In genomic region chr4:168877779-168878491, GRCh38 we compare ENCODE assay signal across 10 cellular contexts.
DNase-seq lines count a peak whose midpoint lies in the region; ATAC-seq and TF ChIP-seq lines count a peak whose summit lies in the region.
"Had no signal": no experiment of that assay in that cellular context is flagged by ENCODE, and none has a peak within 500 bp of the region (broad histone marks: within the 10 kb centered on the region; RNA-seq: fewer than 3 reads in every experiment).

No MANE protein-coding gene starts in this region.

- peak overlapping the region; percentile 37 for H3K4me2 ChIP-seq in neuronal stem cell (ENCODE audit: insufficient read depth, low read length, poor library complexity, severe bottlenecking)

- H3K18ac ChIP-seq in neuronal stem cell (ENCODE audit: low read length), result peak overlapping the region; percentile 86

- 42 to 45% methylated on average over 25 to 41 of the region's 99 CpGs for WGBS in esophagus squamous epithelium, 2 donors
- WGBS in neuronal stem cell (ENCODE audit: extremely low coverage in 2 of 2, insufficient read length in 2 of 2, insufficient replicate concordance in 1 of 2), 2 donors, result no CpG with 5 or more reads among the region's 99 CpGs

- ATAC-seq in GM19463 (IDR thresholded peaks at IDR 0.05; ENCODE audit: unreplicated experiment) (peak; percentile 31), GM18873 (IDR thresholded peaks at IDR 0.05; ENCODE audit: low FRiP score, unreplicated experiment) (no peak)

- H3K27me3 ChIP-seq in esophagus squamous epithelium, result peaks cover 0 to 8% (median 0%) of the 10 kb centered on the region in 4 donors
- H3K27me3 ChIP-seq in neuronal stem cell (ENCODE audit: control insufficient read depth in 3 of 3, insufficient read depth in 3 of 3, low read depth in 1 of 3, low read length in 3 of 3), result no peaks in the 10 kb centered on the region
- H3K27me3 ChIP-seq in effector memory CD4-positive, alpha-beta T cell (replicated peaks; ENCODE audit: control insufficient read depth, insufficient read depth, low read length, poor library complexity, severe bottlenecking), result peaks cover 5% of the 10 kb centered on the region

- no peak overlapping the region for H4K8ac ChIP-seq in neuronal stem cell (ENCODE audit: low read depth, low read length)

- no peak overlapping the region for H3K9ac ChIP-seq in neuronal stem cell (ENCODE audit: low read depth, low read length, poor library complexity)
- H3K9ac ChIP-seq: parathyroid adenoma had no signal

- H3K14ac ChIP-seq in neuronal stem cell (ENCODE audit: low read length), result no peak overlapping the region

- POLR2A ChIA-PET in AG04449 (lab: Yijun Ruan, JAX), result interaction anchor here (1.0 to 1.1 kb wide), 2 partner anchors 13 to 44 kb away, joined by 3 read pairs; no protein-coding TSS in a partner anchor

- DNase-seq in AG04449 (ENCODE audit: low read depth, low spot score) (no peak), esophagus squamous epithelium (lab: John Stamatoyannopoulos, UW) (no peak), neuronal stem cell (ENCODE audit: low spot score) (peak; percentile 29), inferior parietal cortex (ENCODE audit: extremely low spot score) (no peak)
- DNase-seq in effector memory CD4-positive, alpha-beta T cell, result no peak

- TF ChIP-seq CTCF in AG04449 (IDR thresholded peaks at IDR 0.05; ENCODE audit: insufficient read depth, low read length, missing control alignments) (no peak), WI38 (IDR thresholded peaks at IDR 0.05; ENCODE audit: low read depth, low read length) (no peak), esophagus squamous epithelium (IDR thresholded peaks at IDR 0.05) (no peak)

- H4K91ac ChIP-seq in neuronal stem cell (ENCODE audit: low read depth, low read length, poor library complexity), result no peak overlapping the region

- H3K4me3 ChIP-seq in AG04449 (ENCODE audit: low read depth, low read length) (peak overlapping the region; percentile 29; the same call in 1 of the 2 replicates), WI38 (ENCODE audit: low read depth, low read length) (peak overlapping the region; percentile 50), esophagus squamous epithelium (peak overlapping the region; percentile 43 to 65 (median 49)), neuronal stem cell (ENCODE audit: low read length in 2 of 2) (no peak overlapping the region)
- H3K4me3 ChIP-seq in effector memory CD4-positive, alpha-beta T cell (ENCODE audit: insufficient read depth, low read depth, low read length, poor library complexity, severe bottlenecking), result no peak overlapping the region

- H2BK5ac ChIP-seq in neuronal stem cell (ENCODE audit: low read length), result no peak overlapping the region

- no peak overlapping the region for H2AFZ ChIP-seq in neuronal stem cell (ENCODE audit: low read length)
- H2AFZ ChIP-seq: parathyroid adenoma had no signal

- no peak for TF ChIP-seq POLR2A in esophagus squamous epithelium (IDR thresholded peaks at IDR 0.05)

- H3K27ac ChIP-seq in esophagus squamous epithelium (peak overlapping the region; percentile 62 to 83 (median 76)), neuronal stem cell (replicated peaks; ENCODE audit: low read length) (no peak overlapping the region)
- no peak overlapping the region for H3K27ac ChIP-seq in effector memory CD4-positive, alpha-beta T cell (ENCODE audit: insufficient read depth, low read length, poor library complexity, severe bottlenecking)
- H3K27ac ChIP-seq: parathyroid adenoma, VCaP had no signal

- H2BK15ac ChIP-seq in neuronal stem cell (ENCODE audit: low read length), result no peak overlapping the region

- H3K36me3 ChIP-seq in esophagus squamous epithelium, result peaks cover 0 to 46% (median 0%) of the 10 kb centered on the region in 3 donors
- H3K36me3 ChIP-seq in neuronal stem cell (replicated peaks in 1 of 2; ENCODE audit: control insufficient read depth in 2 of 2, insufficient read depth in 2 of 2, low read length in 2 of 2), result peaks cover 16 to 82% of the 10 kb centered on the region in 2 donors
- no peaks in the 10 kb centered on the region for H3K36me3 ChIP-seq in effector memory CD4-positive, alpha-beta T cell (ENCODE audit: control insufficient read depth, insufficient read depth, low read length)

- H3K79me1 ChIP-seq in neuronal stem cell (ENCODE audit: low read depth, low read length), result no peaks in the 10 kb centered on the region

- no peak overlapping the region for H2BK12ac ChIP-seq in neuronal stem cell (ENCODE audit: low read length)

- CTCF ChIA-PET in AG04449 (lab: Yijun Ruan, JAX), result no interaction called here

- intact Hi-C loops in esophagus squamous epithelium (cut with DNase I), result no loop called here

- H3K4me1 ChIP-seq in esophagus squamous epithelium (peaks cover 7 to 65% (median 12%) of the 10 kb centered on the region in 3 donors), neuronal stem cell (ENCODE audit: control insufficient read depth in 2 of 2, insufficient read depth in 1 of 2, low read depth in 1 of 2, low read length in 2 of 2) (peaks cover 0 to 8% of the 10 kb centered on the region in 2 donors)
- peaks cover 6% of the 10 kb centered on the region for H3K4me1 ChIP-seq in effector memory CD4-positive, alpha-beta T cell (ENCODE audit: control insufficient read depth, insufficient read depth, low read length, poor library complexity, severe bottlenecking)
- H3K4me1 ChIP-seq: parathyroid adenoma had no signal

- H3K4ac ChIP-seq in neuronal stem cell (ENCODE audit: low read length), result no peak overlapping the region

- H3K23ac ChIP-seq in neuronal stem cell (ENCODE audit: low read depth, low read length, poor library complexity), result peak overlapping the region; percentile 37

- no peak overlapping the region for H2BK120ac ChIP-seq in neuronal stem cell (ENCODE audit: low read depth, low read length)

- H2AK5ac ChIP-seq in neuronal stem cell (ENCODE audit: low read depth, low read length), result peak overlapping the region; percentile 45

- no peaks in the 10 kb centered on the region for H3K9me3 ChIP-seq in esophagus squamous epithelium
- peaks cover 0 to 12% of the 10 kb centered on the region in 2 donors for H3K9me3 ChIP-seq in neuronal stem cell (replicated peaks in 1 of 2; ENCODE audit: control insufficient read depth in 2 of 2, insufficient read depth in 1 of 2, low read depth in 1 of 2, low read length in 2 of 2)
- H3K9me3 ChIP-seq in effector memory CD4-positive, alpha-beta T cell (ENCODE audit: control insufficient read depth, low read length), result no peaks in the 10 kb centered on the region

Comparison
In these comparisons a context has a peak if more than half of its experiments do, and no peak if none do; other contexts are left out.
1. H3K4me3 ChIP-seq: peak in AG04449 (single experiment), WI38 (single experiment) and esophagus squamous epithelium (4 of 4); none in neuronal stem cell (0 of 2) and effector memory CD4-positive, alpha-beta T cell (single experiment).
2. H3K27ac ChIP-seq: peak in esophagus squamous epithelium (4 of 4); none in neuronal stem cell (single experiment) and effector memory CD4-positive, alpha-beta T cell (single experiment).